In the genomic region with DNA sequence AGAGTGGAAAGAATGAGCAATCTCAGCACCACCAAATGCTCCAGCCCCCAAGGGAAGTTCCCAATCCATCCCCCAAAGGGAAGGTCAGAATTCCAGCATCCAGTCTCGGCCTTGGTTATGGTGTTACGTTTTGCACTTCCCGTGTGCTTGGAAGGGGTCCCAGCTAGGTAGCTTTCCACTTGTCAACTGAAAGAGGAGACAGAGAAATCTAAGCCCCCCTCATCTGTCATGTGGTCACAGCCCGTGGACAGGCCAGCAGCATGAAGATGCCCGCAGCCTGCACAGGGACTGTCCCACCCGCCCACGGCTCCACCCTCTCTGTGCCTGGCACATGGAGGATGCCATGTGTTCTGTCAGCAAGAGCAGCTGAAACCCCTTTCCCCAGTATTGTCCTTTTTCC, we compare ENCODE assay signal across 20 cellular contexts. TPM values are rescaled to one million over a fixed set of nuclear protein-coding genes. Genes with fewer than 3 reads are reported as not detected.
DNase-seq lines count a peak whose midpoint lies in the region; ATAC-seq and TF ChIP-seq lines count a peak whose summit lies in the region.
"Had no signal": no experiment of that assay in that cellular context is flagged by ENCODE, and none has a peak within 500 bp of the region (broad histone marks: within the 10 kb centered on the region; RNA-seq: fewer than 3 reads in every experiment).

No MANE protein-coding gene starts in this region.

- intact Hi-C loops in Right ventricle myocardium inferior (cut with DNase I) (no loop called here), lower leg skin (cut with DNase I; ENCODE audit: low total_unique reads) (no loop called here), sigmoid colon (cut with DNase I) (no loop called here), left colon (cut with DNase I, micrococcal nuclease) (no loop called here)

- H3K4me3 ChIP-seq in right atrium auricular region = no peak overlapping the region
- no peak overlapping the region for H3K4me3 ChIP-seq in lower leg skin (ENCODE audit: low read depth, poor library complexity, severe bottlenecking)
- no peak overlapping the region for H3K4me3 ChIP-seq in sigmoid colon
- no peak overlapping the region for H3K4me3 ChIP-seq in tibial nerve
- H3K4me3 ChIP-seq: A549 had no signal

- H3K27me3 ChIP-seq in right atrium auricular region (no peaks in the 10 kb centered on the region), sigmoid colon (no peaks in the 10 kb centered on the region), tibial nerve (no peaks in the 10 kb centered on the region)

- H3K9me3 ChIP-seq in right atrium auricular region = no peaks in the 10 kb centered on the region
- H3K9me3 ChIP-seq in sigmoid colon = no peaks in the 10 kb centered on the region
- no peaks in the 10 kb centered on the region for H3K9me3 ChIP-seq in tibial nerve
- H3K9me3 ChIP-seq: A549 had no signal

- DNase-seq in right atrium auricular region (ENCODE audit: low spot score) (peak; percentile 42), Right ventricle myocardium inferior (ENCODE audit: missing footprints) (no peak), lower leg skin (ENCODE audit: low spot score in 2 of 2) (peak; percentile 4 to 69), sigmoid colon (peak; percentile 42), tibial nerve (ENCODE audit: low spot score in 2 of 2) (no peak), left colon (no peak)
- DNase-seq: GF-D8, HFFc6, KBM-7, MV-4-11, NCI-H1436, NCI-H2029, NCI-H2171 treated with DMSO at 0.1 percent for 48 hours, NCI-H446 treated with DMSO at 0.1 percent for 48 hours, NCI-H748 treated with DMSO at 0.1 percent for 48 hours, OCI-M1, RPMI8226 had no signal

- H3K27ac ChIP-seq in right atrium auricular region = no peak overlapping the region
- H3K27ac ChIP-seq in sigmoid colon = no peak overlapping the region
- no peak overlapping the region for H3K27ac ChIP-seq in tibial nerve
- H3K27ac ChIP-seq: A549, C4-2B had no signal

- H3K36me3 ChIP-seq in right atrium auricular region (no peaks in the 10 kb centered on the region), sigmoid colon (no peaks in the 10 kb centered on the region), tibial nerve (no peaks in the 10 kb centered on the region)

- no peak for TF ChIP-seq CTCF in right atrium auricular region (IDR thresholded peaks at IDR 0.05)
- no peak for TF ChIP-seq CTCF in lower leg skin (IDR thresholded peaks at IDR 0.05)
- TF ChIP-seq CTCF in sigmoid colon (IDR thresholded peaks at IDR 0.05) = no peak
- TF ChIP-seq CTCF in tibial nerve (IDR thresholded peaks at IDR 0.05) = no peak

- WGBS in lower leg skin, 2 donors = 83 to 84% methylated on average over 7 of the region's 7 CpGs
- WGBS in sigmoid colon, 2 donors = 95 to 96% methylated on average over 7 of the region's 7 CpGs
- 92 to 96% methylated on average over 4 to 7 of the region's 7 CpGs for WGBS in tibial nerve, 2 donors

- TF ChIP-seq POLR2A in lower leg skin (IDR thresholded peaks at IDR 0.05) = no peak
- no peak for TF ChIP-seq POLR2A in sigmoid colon (IDR thresholded peaks at IDR 0.05)
- TF ChIP-seq POLR2A in tibial nerve (IDR thresholded peaks at IDR 0.05) = no peak

- ATAC-seq in Right ventricle myocardium inferior (no peak), GM18868 (IDR thresholded peaks at IDR 0.05; ENCODE audit: unreplicated experiment) (no peak), left colon (no peak)
- ATAC-seq: A549 had no signal

- no peak for TF ChIP-seq EP300 in sigmoid colon (IDR thresholded peaks at IDR 0.05)
- no peak for TF ChIP-seq EP300 in tibial nerve (IDR thresholded peaks at IDR 0.05)

- H3K4me1 ChIP-seq in right atrium auricular region = peaks cover 0 to 18% of the 10 kb centered on the region in 2 donors
- peaks cover 0 to 27% (median 23%) of the 10 kb centered on the region in 4 donors for H3K4me1 ChIP-seq in sigmoid colon
- H3K4me1 ChIP-seq in tibial nerve = peaks cover 0 to 40% (median 17%) of the 10 kb centered on the region in 4 donors

RNA-seq across cellular contexts. Expression of a gene that starts 32.1 kb away (rescaled TPM):
- total RNA-seq in right atrium auricular region = 100 to 1,000 TPM; 471 to 664 TPM
- total RNA-seq in Right ventricle myocardium inferior = 208 TPM
- total RNA-seq in lower leg skin = 100 to 1,000 TPM; 569 to 894 (median 709) TPM
- total RNA-seq in sigmoid colon = 1,000 to 10,000 TPM in 2 of 4 donors, 100 to 1,000 TPM in 2; 753 to 1,323 (median 1,092) TPM
- polyA plus RNA-seq in sigmoid colon = 100 to 1,000 TPM in 2 of 3 donors, 10 to 100 TPM in 1; 60.6 to 200 (median 108) TPM
- 1,000 to 10,000 TPM; 1,356 to 1,875 (median 1,699) TPM for total RNA-seq in tibial nerve
- total RNA-seq in left colon = 100 to 1,000 TPM; 141 to 332 TPM

Comparison
In these comparisons a context has a peak if more than half of its experiments do, and no peak if none do; other contexts are left out.
1. DNase-seq: peak in right atrium auricular region (single experiment), lower leg skin (2 of 2) and sigmoid colon (single experiment); none in Right ventricle myocardium inferior (single experiment), tibial nerve (0 of 2) and left colon (0 of 2).